8 cellular contexts compared by ENCODE assay signal in the genomic region with DNA sequence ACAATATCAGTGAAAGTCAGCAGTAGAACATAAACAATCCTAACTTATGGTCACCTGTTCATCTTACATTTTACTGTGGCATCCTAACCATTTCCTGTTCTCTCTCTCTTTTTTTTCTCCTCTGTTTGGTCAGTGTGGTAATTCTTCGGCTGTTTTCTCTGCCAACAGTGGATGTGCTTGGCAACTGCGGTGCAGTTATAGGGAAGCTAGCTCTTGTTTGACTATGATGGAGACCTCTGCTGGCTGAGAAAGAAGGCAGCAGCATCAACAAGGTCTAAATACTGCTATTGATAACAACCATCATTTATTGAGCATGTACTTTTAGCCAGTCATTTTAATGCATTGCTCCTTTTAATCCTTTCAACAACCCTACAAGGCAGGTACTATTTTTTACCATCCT.
DNase-seq lines count a peak whose midpoint lies in the region; ATAC-seq and TF ChIP-seq lines count a peak whose summit lies in the region.

No MANE protein-coding gene starts in this region.

- H3K36me3 ChIP-seq in GM06990 (ENCODE audit: control insufficient read depth, insufficient read depth, low read length), result no peaks in the 10 kb centered on the region

- no peak overlapping the region for H3K27ac ChIP-seq in 22Rv1

- peak; percentile 71 for TF ChIP-seq CTCF in 22Rv1 (IDR thresholded peaks at IDR 0.05)
- TF ChIP-seq CTCF in GM06990 (IDR thresholded peaks at IDR 0.05; ENCODE audit: insufficient read depth, low read length, poor library complexity, severe bottlenecking), result peak; percentile 56
- peak; percentile 43 for TF ChIP-seq CTCF in cardiac fibroblast (IDR thresholded peaks at IDR 0.05; ENCODE audit: low read depth, low read length)

- H3K27me3 ChIP-seq in GM06990 (replicated peaks; ENCODE audit: control insufficient read depth, insufficient read depth, low read length), result no peaks in the 10 kb centered on the region; the same call in none of the 2 replicates

- DNase-seq in GM06990 (ENCODE audit: extremely low read depth, insufficient read length) (no peak), NCI-H2196 (lab: John Stamatoyannopoulos, UW; ENCODE audit: unreplicated experiment) (peak; percentile 73), cardiac fibroblast (ENCODE audit: low read depth in 2 of 2) (peak; percentile 50 to 53), pons (ENCODE audit: low spot score) (peak; percentile 8)

- no peak for ATAC-seq in GM21381 (IDR thresholded peaks at IDR 0.05; ENCODE audit: unreplicated experiment)
- ATAC-seq in HG03039 (IDR thresholded peaks at IDR 0.05; ENCODE audit: unreplicated experiment), result no peak
- ATAC-seq in GM21515 (IDR thresholded peaks at IDR 0.05; ENCODE audit: unreplicated experiment), result no peak

- H3K4me3 ChIP-seq in GM06990 (replicated peaks; ENCODE audit: low read depth, low read length), result no peak overlapping the region
- no peak overlapping the region for H3K4me3 ChIP-seq in cardiac fibroblast (replicated peaks in 1 of 2; ENCODE audit: low read depth in 2 of 2, low read length in 2 of 2)
